Comparison of ENCODE assay signal across 9 cellular contexts in the genomic region with DNA sequence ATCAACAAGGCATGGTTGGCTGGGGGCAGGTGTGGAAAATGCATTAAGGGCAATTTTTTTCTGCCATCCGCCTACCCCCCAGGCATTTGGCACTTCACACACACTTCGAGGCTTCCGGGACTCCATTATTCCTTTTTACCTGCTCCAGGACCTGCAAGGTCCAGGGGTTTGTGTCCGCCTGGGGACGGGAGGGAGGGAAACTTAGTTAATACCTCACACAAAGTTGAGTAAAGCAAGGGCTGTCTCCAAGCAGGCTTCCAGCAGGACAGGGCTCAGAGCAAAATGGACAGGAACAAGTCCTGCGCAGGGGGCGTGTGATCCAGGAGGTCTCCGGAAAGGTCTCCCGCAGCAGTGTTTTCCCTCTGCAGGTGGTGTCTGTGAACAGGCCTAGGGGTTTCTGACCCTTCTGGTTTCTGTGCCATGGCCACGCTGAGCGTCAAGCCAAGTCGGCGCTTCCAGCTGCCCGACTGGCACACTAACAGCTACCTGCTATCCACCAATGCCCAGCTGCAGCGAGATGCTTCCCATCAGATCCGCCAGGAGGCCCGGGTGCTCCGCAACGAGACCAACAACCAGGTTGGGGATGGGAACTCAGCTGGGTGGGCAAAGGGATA. TPM values are rescaled to one million over a fixed set of nuclear protein-coding genes. Genes with fewer than 3 reads are reported as not detected.
DNase-seq lines count a peak whose midpoint lies in the region; ATAC-seq and TF ChIP-seq lines count a peak whose summit lies in the region.
"Had no signal": no experiment of that assay in that cellular context is flagged by ENCODE, and none has a peak within 500 bp of the region (broad histone marks: within the 10 kb centered on the region; RNA-seq: fewer than 3 reads in every experiment).

No MANE protein-coding gene starts in this region.

- 51 to 54% methylated on average over 19 of the region's 19 CpGs for WGBS in upper lobe of left lung, 2 donors

- H3K36me3 ChIP-seq in cardiac muscle cell, result no peaks in the 10 kb centered on the region
- no peaks in the 10 kb centered on the region for H3K36me3 ChIP-seq in colonic mucosa
- H3K36me3 ChIP-seq in upper lobe of left lung, result no peaks in the 10 kb centered on the region

- ATAC-seq in upper lobe of left lung (ENCODE audit: low FRiP score in 2 of 2) (no peak), HG03039 (IDR thresholded peaks at IDR 0.05; ENCODE audit: unreplicated experiment) (no peak)

- intact Hi-C loops in cardiac septum (cut with DNase I) (no loop called here), colonic mucosa (cut with DNase I) (loop anchor here (10.0 kb wide), 1 partner anchor 150 kb away; a partner anchor contains a TSS)

- DNase-seq in cardiac muscle cell (ENCODE audit: low read depth in 1 of 2, low spot score in 1 of 2) (no peak), cardiac septum (ENCODE audit: low spot score) (no peak), colonic mucosa (no peak), mesothelial cell of epicardium (ENCODE audit: low spot score in 2 of 2, unreplicated experiment in 2 of 2) (no peak), upper lobe of left lung (peak in 1 of 2 donors; percentile 60), cortex of kidney (lab: John Stamatoyannopoulos, UW) (no peak)
- no peak for DNase-seq in activated CD4-positive, alpha-beta T cell treated with anti-CD3 and anti-CD28 coated beads, Interleukin-2, amount 50 U/mL, for 48 hours

- H3K4me3 Mint-ChIP-seq in mesothelial cell of epicardium, result peak overlapping the region; percentile 69

- no peak overlapping the region for H3K27ac ChIP-seq in cardiac muscle cell
- no peak overlapping the region for H3K27ac ChIP-seq in colonic mucosa
- no peak overlapping the region for H3K27ac ChIP-seq in upper lobe of left lung

- H3K4me1 Mint-ChIP-seq in mesothelial cell of epicardium, result peaks cover 12% of the 10 kb centered on the region

- H3K27ac Mint-ChIP-seq in mesothelial cell of epicardium, result peak overlapping the region; percentile 21

- no peaks in the 10 kb centered on the region for H3K9me3 Mint-ChIP-seq in mesothelial cell of epicardium

- TF ChIP-seq CTCF in cardiac muscle cell (IDR thresholded peaks at IDR 0.05; ENCODE audit: low read depth, low read length) (no peak), colonic mucosa (IDR thresholded peaks at IDR 0.05) (no peak), mesothelial cell of epicardium (IDR thresholded peaks at IDR 0.05; ENCODE audit: unreplicated experiment) (no peak), upper lobe of left lung (IDR thresholded peaks at IDR 0.05) (peak in 1 of 6 experiments; percentile 5)

- H3K4me3 ChIP-seq in cardiac muscle cell (peak overlapping the region; percentile 43), colonic mucosa (peak overlapping the region; percentile 29), upper lobe of left lung (peak overlapping the region in 3 of 4 donors; percentile 42 to 57 (median 54))

- H3K27me3 Mint-ChIP-seq in mesothelial cell of epicardium (ENCODE audit: low read depth), result peaks cover 4% of the 10 kb centered on the region

- H3K9me3 ChIP-seq in cardiac muscle cell (ENCODE audit: low read depth), result no peaks in the 10 kb centered on the region
- no peaks in the 10 kb centered on the region for H3K9me3 ChIP-seq in colonic mucosa
- no peaks in the 10 kb centered on the region for H3K9me3 ChIP-seq in upper lobe of left lung

- H3K36me3 Mint-ChIP-seq in mesothelial cell of epicardium, result no peaks in the 10 kb centered on the region

- H3K4me1 ChIP-seq in cardiac muscle cell (ENCODE audit: low read depth), result peaks cover 1% of the 10 kb centered on the region
- no peaks in the 10 kb centered on the region for H3K4me1 ChIP-seq in colonic mucosa
- H3K4me1 ChIP-seq in upper lobe of left lung, result peaks cover 17 to 25% (median 21%) of the 10 kb centered on the region in 4 donors

- no peak overlapping the region for H3K9ac ChIP-seq in colonic mucosa (ENCODE audit: low read depth in 2 of 2, low read length in 2 of 2)

- H3K27me3 ChIP-seq in cardiac muscle cell (no peaks in the 10 kb centered on the region), colonic mucosa (no peaks in the 10 kb centered on the region), upper lobe of left lung (peaks cover 0 to 6% (median 2%) of the 10 kb centered on the region in 4 donors)

- no peak for TF ChIP-seq EP300 in upper lobe of left lung (IDR thresholded peaks at IDR 0.05)

- TF ChIP-seq POLR2A in upper lobe of left lung (IDR thresholded peaks at IDR 0.05), result no peak

RNA-seq across cellular contexts. Expression of a gene that starts 0.7 kb away (rescaled TPM):
- total RNA-seq in cardiac muscle cell, result 1.8 and 3.6 TPM in 2 replicates
- polyA plus RNA-seq in cardiac muscle cell, result 0.95 and 3.8 TPM in 2 replicates
- total RNA-seq in cardiac septum, result not detected
- under 1 TPM in 1 of 2 donors, not detected in 1; 0.13 TPM for total RNA-seq in colonic mucosa
- total RNA-seq in mesothelial cell of epicardium, result 2.6 to 3.6 TPM (median 3.2 TPM) in 3 replicates
- 10 to 100 TPM in 2 of 6 donors, 1 to 10 TPM in 3, under 1 TPM in 1; 0.69 to 24.3 (median 8.1) TPM for total RNA-seq in upper lobe of left lung
- total RNA-seq: Daoy had no signal

RNA-seq across cellular contexts. Expression of a gene that starts 4.1 kb away (rescaled TPM):
- total RNA-seq in cardiac muscle cell (68.4 and 83.3 TPM in 2 replicates), cardiac septum (17.6 TPM), colonic mucosa (10 to 100 TPM; 30.4 to 33.0 TPM), mesothelial cell of epicardium (31.6 to 33.3 TPM (median 32.6 TPM) in 3 replicates), upper lobe of left lung (10 to 100 TPM; 29.3 to 60.0 (median 45.8) TPM)
- 59.7 and 60.4 TPM in 2 replicates for polyA plus RNA-seq in cardiac muscle cell

RNA-seq across cellular contexts. Expression of a gene that starts 40.4 kb away (rescaled TPM):
- total RNA-seq in cardiac muscle cell (0.11 and 0.57 TPM in 2 replicates), cardiac septum (1.7 TPM), colonic mucosa (1 to 10 TPM; 1.1 to 2.1 TPM), mesothelial cell of epicardium (9.0 to 10.5 TPM (median 10.4 TPM) in 3 replicates), upper lobe of left lung (10 to 100 TPM in 3 of 6 donors, 1 to 10 TPM in 3; 2.5 to 20.8 (median 11.4) TPM)
- 0.05 TPM in 1 of 2 replicates, not detected in the other for polyA plus RNA-seq in cardiac muscle cell
